19 cellular contexts compared by ENCODE assay signal in genomic region chr9:136867917-136868316, GRCh38. TPM values are rescaled to one million over a fixed set of nuclear protein-coding genes. Genes with fewer than 3 reads are reported as not detected.
DNase-seq lines count a peak whose midpoint lies in the region; ATAC-seq and TF ChIP-seq lines count a peak whose summit lies in the region.
"Had no signal": no experiment of that assay in that cellular context is flagged by ENCODE, and none has a peak within 500 bp of the region (broad histone marks: within the 10 kb centered on the region; RNA-seq: fewer than 3 reads in every experiment).

No MANE protein-coding gene starts in this region.

- no peaks in the 10 kb centered on the region for H3K27me3 Mint-ChIP-seq in activated T-cell treated with anti-CD3 and anti-CD28 coated beads, Interleukin-2, amount 50 U/mL, for 4 hours (ENCODE audit: low read depth)
- H3K27me3 Mint-ChIP-seq in T-cell: no peaks in the 10 kb centered on the region
- no peaks in the 10 kb centered on the region for H3K27me3 Mint-ChIP-seq in chondrocyte (ENCODE audit: low read depth)
- no peaks in the 10 kb centered on the region for H3K27me3 Mint-ChIP-seq in progenitor cell of endocrine pancreas

- no peaks in the 10 kb centered on the region for H3K9me3 Mint-ChIP-seq in activated T-cell treated with anti-CD3 and anti-CD28 coated beads, Interleukin-2, amount 50 U/mL, for 4 hours
- no peaks in the 10 kb centered on the region for H3K9me3 Mint-ChIP-seq in T-cell
- peaks cover 2% of the 10 kb centered on the region for H3K9me3 Mint-ChIP-seq in chondrocyte (ENCODE audit: low read depth)
- peaks cover 12% of the 10 kb centered on the region for H3K9me3 Mint-ChIP-seq in progenitor cell of endocrine pancreas (ENCODE audit: low read depth)

- H3K27ac Mint-ChIP-seq in T-cell (no peak overlapping the region), chondrocyte (ENCODE audit: unreplicated experiment) (no peak overlapping the region), progenitor cell of endocrine pancreas (no peak overlapping the region)

- peaks cover 7% of the 10 kb centered on the region for H3K36me3 Mint-ChIP-seq in activated T-cell treated with anti-CD3 and anti-CD28 coated beads, Interleukin-2, amount 50 U/mL, for 4 hours (ENCODE audit: insufficient read depth)
- H3K36me3 Mint-ChIP-seq in T-cell (peaks cover 3% of the 10 kb centered on the region), chondrocyte (ENCODE audit: low read depth) (peaks cover 5% of the 10 kb centered on the region), progenitor cell of endocrine pancreas (ENCODE audit: insufficient read depth) (peaks cover 15% of the 10 kb centered on the region)

- CTCF ChIA-PET in T-cell (lab: Charles Lee): no interaction called here

- POLR2A ChIA-PET in T-cell (lab: Charles Lee): no interaction called here

- ATAC-seq in activated T-cell treated with anti-CD3 and anti-CD28 coated beads, Interleukin-2, amount 50 U/mL, for 4 hours: no peak
- no peak for ATAC-seq in T-cell (replicated peaks in 1 of 4)
- ATAC-seq: foreskin keratinocyte, left ventricle myocardium superior had no signal

- DNase-seq in activated T-cell treated with anti-CD3 and anti-CD28 coated beads, Interleukin-2, amount 50 U/mL, for 4 hours: no peak
- DNase-seq in activated T-cell treated with anti-CD3 and anti-CD28 coated beads, Interleukin-2, amount 50 U/mL, for 1 hour: no peak
- DNase-seq in T-cell (no peak), chondrocyte (ENCODE audit: low spot score) (no peak), progenitor cell of endocrine pancreas (ENCODE audit: low spot score, unreplicated experiment) (no peak), DMS79 treated with DMSO at 0.1 percent for 48 hours (lab: John Stamatoyannopoulos, UW) (no peak), NCI-H1417 (lab: John Stamatoyannopoulos, UW) (no peak), COLO668 (lab: John Stamatoyannopoulos, UW; ENCODE audit: unreplicated experiment) (no peak)
- DNase-seq: ACHN; activated CD4-positive, CD25-positive, alpha-beta regulatory T cell; activated T-cell treated with anti-CD3 and anti-CD28 coated beads for 4 hours; aorta; foreskin keratinocyte; KBM-7; NCI-H1105 treated with DMSO at 0.1 percent for 48 hours; NCI-H2171 treated with DMSO at 0.1 percent for 48 hours; NCI-H82; stimulated activated naive CD4-positive, alpha-beta T cell had no signal

- peaks cover 12% of the 10 kb centered on the region for H3K4me1 Mint-ChIP-seq in activated T-cell treated with anti-CD3 and anti-CD28 coated beads, Interleukin-2, amount 50 U/mL, for 4 hours (ENCODE audit: low read depth)
- H3K4me1 Mint-ChIP-seq in T-cell (peaks cover 14 to 25% (median 18%) of the 10 kb centered on the region in 3 donors), chondrocyte (ENCODE audit: low read depth) (peaks cover 11% of the 10 kb centered on the region), progenitor cell of endocrine pancreas (ENCODE audit: low read depth) (peaks cover 3% of the 10 kb centered on the region)

- TF ChIP-seq CTCF in chondrocyte (IDR thresholded peaks at IDR 0.05) (no peak), progenitor cell of endocrine pancreas (IDR thresholded peaks at IDR 0.05; ENCODE audit: unreplicated experiment) (no peak)

- H3K4me3 Mint-ChIP-seq in activated T-cell treated with anti-CD3 and anti-CD28 coated beads, Interleukin-2, amount 50 U/mL, for 4 hours: peak overlapping the region; percentile 79
- H3K4me3 Mint-ChIP-seq in T-cell (peak overlapping the region; percentile 9 to 86 (median 76)), chondrocyte (ENCODE audit: unreplicated experiment) (peak overlapping the region; percentile 41), progenitor cell of endocrine pancreas (ENCODE audit: low read depth) (peak overlapping the region; percentile 51)

RNA-seq across cellular contexts. Expression of gene EDF1, which starts 1.8 kb away (rescaled TPM):
- total RNA-seq in activated T-cell treated with anti-CD3 and anti-CD28 coated beads, Interleukin-2, amount 50 U/mL, for 4 hours: 100 to 1,000 TPM; 330 to 366 (median 351) TPM
- total RNA-seq in T-cell (100 to 1,000 TPM; 236 to 314 (median 297) TPM), chondrocyte (296 to 328 TPM (median 320 TPM) in 3 replicates), progenitor cell of endocrine pancreas (297 and 310 TPM in 2 replicates)

RNA-seq across cellular contexts. Expression of gene MAMDC4, which starts 15.8 kb away (rescaled TPM):
- total RNA-seq in activated T-cell treated with anti-CD3 and anti-CD28 coated beads, Interleukin-2, amount 50 U/mL, for 4 hours: 10 to 100 TPM; 10.7 to 13.9 (median 11.0) TPM
- total RNA-seq in T-cell (10 to 100 TPM in 1 of 5 donors, 1 to 10 TPM in 4; 3.0 to 10.7 (median 7.1) TPM), chondrocyte (7.7 to 9.2 TPM (median 7.7 TPM) in 3 replicates), progenitor cell of endocrine pancreas (36.7 and 40.0 TPM in 2 replicates)

RNA-seq across cellular contexts. Expression of gene TRAF2, which starts 18.4 kb away (rescaled TPM):
- 10 to 100 TPM; 64.3 to 73.4 (median 68.8) TPM for total RNA-seq in activated T-cell treated with anti-CD3 and anti-CD28 coated beads, Interleukin-2, amount 50 U/mL, for 4 hours
- 10 to 100 TPM; 20.9 to 38.7 (median 33.7) TPM for total RNA-seq in T-cell
- 9.6 to 12.4 TPM (median 10.4 TPM) in 3 replicates for total RNA-seq in chondrocyte
- total RNA-seq in progenitor cell of endocrine pancreas: 23.4 and 23.8 TPM in 2 replicates

RNA-seq across cellular contexts. Expression of gene PHPT1, which starts 18.7 kb away (rescaled TPM):
- 100 to 1,000 TPM; 112 to 120 (median 119) TPM for total RNA-seq in activated T-cell treated with anti-CD3 and anti-CD28 coated beads, Interleukin-2, amount 50 U/mL, for 4 hours
- total RNA-seq in T-cell: 10 to 100 TPM; 23.3 to 56.8 (median 43.5) TPM
- total RNA-seq in chondrocyte: 165 to 193 TPM (median 192 TPM) in 3 replicates
- total RNA-seq in progenitor cell of endocrine pancreas: 168 and 169 TPM in 2 replicates

RNA-seq across cellular contexts. Expression of gene AJM1, which starts 25.6 kb away (rescaled TPM):
- total RNA-seq in activated T-cell treated with anti-CD3 and anti-CD28 coated beads, Interleukin-2, amount 50 U/mL, for 4 hours: 1 to 10 TPM; 1.5 to 2.2 (median 1.7) TPM
- total RNA-seq in T-cell (1 to 10 TPM; 2.1 to 7.5 (median 5.1) TPM), chondrocyte (6.3 to 7.5 TPM (median 7.4 TPM) in 3 replicates), progenitor cell of endocrine pancreas (5.1 and 5.8 TPM in 2 replicates)
